22 cellular contexts compared by ENCODE assay signal in genomic region chr11:86904001-86904400, GRCh38. TPM values are rescaled to one million over a fixed set of nuclear protein-coding genes. Genes with fewer than 3 reads are reported as not detected.
"Had no signal": no experiment of that assay in that cellular context is flagged by ENCODE, and none has a peak within 500 bp of the region (broad histone marks: within the 10 kb centered on the region; RNA-seq: fewer than 3 reads in every experiment).

No MANE protein-coding gene starts in this region.

- H3K4me3 ChIP-seq: left ventricle myocardium inferior, lung, mucosa of descending colon, pancreas, prostate gland, sigmoid colon, spleen, suprapubic skin, tibial nerve, uterus had no signal

- H3K27me3 ChIP-seq: pancreas, sigmoid colon, spleen, suprapubic skin, tibial nerve, uterus had no signal

- DNase-seq: islet precursor cell; left ventricle myocardium inferior; midbrain; mucosa of descending colon; naive thymus-derived CD4-positive, alpha-beta T cell; nucleus accumbens; pancreas; posterior cingulate gyrus; retina; right cardiac atrium; sigmoid colon; small intestine; spleen; stimulated activated CD4-positive, alpha-beta T cell treated with anti-CD3 and anti-CD28 coated beads, Interleukin-4, amount 100 ng/mL, for 24 hours; stimulated activated naive CD4-positive, alpha-beta T cell; uterus had no signal

- H3K27ac ChIP-seq: left ventricle myocardium inferior, pancreas, prostate gland, sigmoid colon, spleen, suprapubic skin, tibial nerve, uterus had no signal

- ATAC-seq: mucosa of descending colon; naive thymus-derived CD4-positive, alpha-beta T cell; natural killer cell treated with Interleukin-12 subunit alpha and Interleukin-12 subunit beta and Interleukin-15 and Interleukin-18, amount 100 ng/mL, for 72 hours; right cardiac atrium; stimulated activated effector memory CD8-positive, alpha-beta T cell treated with anti-CD3 and anti-CD28 coated beads, Interleukin-12 subunit alpha, Interleukin-12 subunit beta, amount 100 ng/mL, for 72 hours had no signal

- H3K4me1 ChIP-seq: left ventricle myocardium inferior, pancreas, prostate gland, sigmoid colon, spleen, suprapubic skin, uterus had no signal

- H3K9me3 ChIP-seq: left ventricle myocardium inferior, mucosa of descending colon, pancreas, prostate gland, sigmoid colon, spleen, suprapubic skin, tibial nerve, uterus had no signal

- H3K36me3 ChIP-seq: left ventricle myocardium inferior, pancreas, prostate gland, sigmoid colon, spleen, suprapubic skin, tibial nerve, uterus had no signal

RNA-seq across cellular contexts. Expression of gene FZD4, which starts 51.2 kb away (rescaled TPM):
- total RNA-seq: naive thymus-derived CD4-positive, alpha-beta T cell had no signal
- polyA plus RNA-seq: naive thymus-derived CD4-positive, alpha-beta T cell had no signal
